ENCODE assay signal across 16 cellular contexts in genomic region chr13:63448654-63449053, GRCh38.
DNase-seq lines count a peak whose midpoint lies in the region; ATAC-seq and TF ChIP-seq lines count a peak whose summit lies in the region.
"Had no signal": no experiment of that assay in that cellular context is flagged by ENCODE, and none has a peak within 500 bp of the region (broad histone marks: within the 10 kb centered on the region; RNA-seq: fewer than 3 reads in every experiment).

No MANE protein-coding gene starts in this region.

- peaks cover 7% of the 10 kb centered on the region for H3F3A ChIP-seq in SK-N-SH (replicated peaks; ENCODE audit: insufficient read depth)

- TF ChIP-seq RAD21 in HCT116 (IDR thresholded peaks at IDR 0.05; ENCODE audit: low read depth): no peak
- TF ChIP-seq RAD21 in SK-N-SH (IDR thresholded peaks at IDR 0.05; ENCODE audit: low read length): no peak

- no peak overlapping the region for H3K27ac Mint-ChIP-seq in CD14-positive monocyte
- H3K27ac Mint-ChIP-seq: CD8-positive, alpha-beta T cell; GM23338 had no signal

- H3K27me3 ChIP-seq in HCT116 (ENCODE audit: insufficient read depth, low read length): no peaks in the 10 kb centered on the region
- H3K27me3 ChIP-seq in SK-N-SH (ENCODE audit: insufficient read depth): no peaks in the 10 kb centered on the region
- H3K27me3 ChIP-seq: BE2C had no signal

- no peaks in the 10 kb centered on the region for H3K4me1 Mint-ChIP-seq in CD14-positive monocyte
- H3K4me1 Mint-ChIP-seq: GM23338 had no signal

- H3K9me2 ChIP-seq in HCT116 (ENCODE audit: insufficient read depth) (no peaks in the 10 kb centered on the region), SK-N-SH (no peaks in the 10 kb centered on the region)

- H3K4me1 ChIP-seq in HCT116 (ENCODE audit: control insufficient read depth in 1 of 2, insufficient read depth in 2 of 2, low read length in 2 of 2): no peaks in the 10 kb centered on the region
- H3K4me1 ChIP-seq in SK-N-SH (ENCODE audit: control insufficient read depth in 1 of 2, insufficient read depth in 2 of 2, low read depth in 1 of 2, low read length in 1 of 2): 0 out of 4 replicates have a peak, but pooled peaks cover 0 to 3% of the 10 kb centered on the region in 2 experiments
- H3K4me1 ChIP-seq: A549, BE2C, Caco-2 had no signal

- H4K20me1 ChIP-seq in HCT116 (ENCODE audit: insufficient read depth) (no peaks in the 10 kb centered on the region), SK-N-SH (ENCODE audit: insufficient read depth) (no peaks in the 10 kb centered on the region)

- RAD21 ChIA-PET in HCT116 (lab: Charles Lee; ENCODE audit: low non-redundant PET in 1 of 2, low total read pairs in 2 of 2, uncharacterized antibody in 2 of 2, unreplicated experiment in 2 of 2): no interaction called here

- H3K79me2 ChIP-seq in HCT116 (ENCODE audit: insufficient read depth, low read length) (no peaks in the 10 kb centered on the region), SK-N-SH (ENCODE audit: insufficient read depth) (no peaks in the 10 kb centered on the region)

- H3K36me3 ChIP-seq in HCT116 (ENCODE audit: control insufficient read depth in 1 of 2, insufficient read depth in 2 of 2, low read length in 2 of 2) (no peaks in the 10 kb centered on the region), SK-N-SH (replicated peaks in 1 of 2; ENCODE audit: control insufficient read depth in 1 of 2, insufficient read depth in 2 of 2, low read length in 1 of 2) (no peaks in the 10 kb centered on the region)
- H3K36me3 ChIP-seq: BE2C had no signal

- POLR2A ChIA-PET in HCT116 (lab: Charles Lee) (no interaction called here), SK-N-SH (lab: Yijun Ruan, JAX) (no interaction called here)

- DNase-seq in HCT116 (ENCODE audit: low read depth, low spot score) (no peak), SK-N-SH (no peak), foreskin melanocyte (peak; percentile 38), pons (ENCODE audit: low spot score) (peak; percentile 49), CD14-positive monocyte (ENCODE audit: low spot score) (no peak)
- DNase-seq: BE2C; Caco-2; CD8-positive, alpha-beta T cell; H7 had no signal

- H3K9ac ChIP-seq in HCT116 (ENCODE audit: low read length) (no peak overlapping the region), SK-N-SH (no peak overlapping the region)

- H3K4me3 Mint-ChIP-seq in CD14-positive monocyte: no peak overlapping the region
- H3K4me3 Mint-ChIP-seq: CD8-positive, alpha-beta T cell; GM23338 had no signal

- CTCF ChIA-PET in HCT116 (lab: Charles Lee) (no interaction called here), SK-N-SH (lab: Yijun Ruan, JAX) (interaction anchor here (1.0 kb wide), 1 partner anchor 685 kb away, joined by 3 read pairs; no protein-coding TSS in a partner anchor)

- H3K4me2 ChIP-seq in HCT116 (ENCODE audit: low read length): no peak overlapping the region
- H3K4me2 ChIP-seq in SK-N-SH: no peak overlapping the region
- H3K4me2 ChIP-seq: A549, GM23338 had no signal

- BruUV-seq in HCT116 (replicated peaks; lab: Mats Ljungman, UMichigan): no TSS peak

- peaks cover 0 to 12% (median 3%) of the 10 kb centered on the region in 7 donors for H3K9me3 Mint-ChIP-seq in CD14-positive monocyte
- H3K9me3 Mint-ChIP-seq: GM23338 had no signal

- H2AFZ ChIP-seq in HCT116 (ENCODE audit: low read depth, low read length, poor library complexity, severe bottlenecking) (peak overlapping the region; percentile 73), SK-N-SH (ENCODE audit: low read depth) (peak overlapping the region; percentile 39; the same call in 1 of the 2 replicates)
- H2AFZ ChIP-seq: GM23338 had no signal

- TF ChIP-seq CTCF in HCT116 (IDR thresholded peaks at IDR 0.05 in 2 of 3, conservative IDR thresholded peaks at IDR 0.05 in 1 of 3; ENCODE audit: borderline replicate concordance in 1 of 3, insufficient read depth in 1 of 3, low read depth in 2 of 3, low read length in 2 of 3): no peak
- TF ChIP-seq CTCF in SK-N-SH (IDR thresholded peaks at IDR 0.05): no peak
- TF ChIP-seq CTCF in CD14-positive monocyte (IDR thresholded peaks at IDR 0.05): no peak

- H3K36me3 Mint-ChIP-seq in CD14-positive monocyte: no peaks in the 10 kb centered on the region
- H3K36me3 Mint-ChIP-seq: CD8-positive, alpha-beta T cell had no signal

- WGBS in SK-N-SH (ENCODE audit: low lambda C conversion rate): 47% methylated on average over 1 of the region's 1 CpG

- ATAC-seq in HCT116 (no peak), HG03432 (IDR thresholded peaks at IDR 0.05; ENCODE audit: unreplicated experiment) (no peak), HG03469 (IDR thresholded peaks at IDR 0.05; ENCODE audit: unreplicated experiment) (no peak)
- ATAC-seq: A549; CD8-positive, alpha-beta T cell; GM12878; GM23338; K562 had no signal

- no peak for TF ChIP-seq POLR2A in HCT116 (IDR thresholded peaks at IDR 0.05; ENCODE audit: borderline replicate concordance, extremely low read depth, insufficient read depth, insufficient read length)

- H3K9me3 ChIP-seq in HCT116 (ENCODE audit: control insufficient read depth in 1 of 2, insufficient read depth in 1 of 2, low read depth in 1 of 2, low read length in 2 of 2) (no peaks in the 10 kb centered on the region), SK-N-SH (no peaks in the 10 kb centered on the region)
- H3K9me3 ChIP-seq: A549, BE2C, Caco-2 had no signal

- H3K27ac ChIP-seq in HCT116 (ENCODE audit: low read depth, low read length) (no peak overlapping the region), SK-N-SH (ENCODE audit: low read depth in 2 of 2, low read length in 1 of 2) (peak overlapping the region in 1 of 2 experiments; percentile 47; a peak in 2 of 4 replicates)
- H3K27ac ChIP-seq: A549, C4-2B had no signal

- intact Hi-C loops in HCT116 (cut with micrococcal nuclease) (no loop called here), CD14-positive monocyte (cut with micrococcal nuclease) (no loop called here)

- no peak overlapping the region for H3K4me3 ChIP-seq in HCT116 (replicated peaks in 1 of 2; ENCODE audit: low read depth in 1 of 2, low read length in 2 of 2)
- H3K4me3 ChIP-seq in SK-N-SH (ENCODE audit: low read depth in 2 of 2, low read length in 1 of 2): no peak overlapping the region
- H3K4me3 ChIP-seq: A549, GM12878, GM23338, K562 had no signal

- no peak for TF ChIP-seq EP300 in SK-N-SH (IDR thresholded peaks at IDR 0.05; ENCODE audit: borderline replicate concordance in 1 of 2, low read depth in 1 of 2, low read length in 1 of 2)

- peaks cover 0 to 3% (median 2%) of the 10 kb centered on the region in 3 donors for H3K27me3 Mint-ChIP-seq in CD14-positive monocyte (ENCODE audit: low read depth in 3 of 3)

TF ChIP-seq in HCT116, 20 proteins besides CTCF, POLR2A, EP300 and RAD21:
- TF ChIP-seq ZFX (IDR thresholded peaks at IDR 0.05): no peak
- TF ChIP-seq TCF7L2 (IDR thresholded peaks at IDR 0.05; ENCODE audit: borderline replicate concordance, extremely low read depth, insufficient read depth, insufficient read length): no peak
- TF ChIP-seq ATF3 (IDR thresholded peaks at IDR 0.05): no peak
- no peak for TF ChIP-seq FOSL1 (IDR thresholded peaks at IDR 0.05; ENCODE audit: low read depth)
- TF ChIP-seq CBX3 (IDR thresholded peaks at IDR 0.05; ENCODE audit: low read depth): no peak
- no peak for TF ChIP-seq ZNF274 (IDR thresholded peaks at IDR 0.05; ENCODE audit: low read depth, low read length)
- no peak for TF ChIP-seq JUND (IDR thresholded peaks at IDR 0.05)

TF ChIP-seq in SK-N-SH, 30 proteins besides CTCF, POLR2A, EP300 and RAD21:
- no peak for TF ChIP-seq NRF1 (IDR thresholded peaks at IDR 0.05; ENCODE audit: low read depth, low read length)
- no peak for TF ChIP-seq YY1 (IDR thresholded peaks at IDR 0.05; ENCODE audit: low read depth)
- no peak for TF ChIP-seq MEF2A (IDR thresholded peaks at IDR 0.05; ENCODE audit: borderline replicate concordance, low read depth)
- no peak for TF ChIP-seq REST (IDR thresholded peaks at IDR 0.05; ENCODE audit: low read depth, low read length)
- no peak for TF ChIP-seq FOXM1 (IDR thresholded peaks at IDR 0.05; ENCODE audit: low read depth)
- no peak for TF ChIP-seq MXI1 (IDR thresholded peaks at IDR 0.05; ENCODE audit: low read depth, low read length)
- no peak for TF ChIP-seq GATA2 (CRISPR knock-in tag; IDR thresholded peaks at IDR 0.05)
- no peak for TF ChIP-seq USF1 (IDR thresholded peaks at IDR 0.05; ENCODE audit: borderline replicate concordance, low read depth)
- TF ChIP-seq FOXJ3 (CRISPR knock-in tag; IDR thresholded peaks at IDR 0.05): no peak
- TF ChIP-seq SMC3 (IDR thresholded peaks at IDR 0.05; ENCODE audit: low read depth, low read length): no peak

Comparison
In these comparisons a context has a peak if more than half of its experiments do, and no peak if none do; other contexts are left out.
1. DNase-seq: peak in foreskin melanocyte (single experiment) and pons (single experiment); none in HCT116 (single experiment), SK-N-SH (single experiment) and CD14-positive monocyte (single experiment).